In genomic region chr19:1856345-1856697, GRCh38 we compare ENCODE assay signal across 8 cellular contexts. TPM values are rescaled to one million over a fixed set of nuclear protein-coding genes. Genes with fewer than 3 reads are reported as not detected.
A peak's percentile ranks its signal among the peaks of the same experiment; 100 is the strongest.
DNase-seq lines count a peak whose midpoint lies in the region; ATAC-seq and TF ChIP-seq lines count a peak whose summit lies in the region.

No MANE protein-coding gene starts in this region.

- 100% methylated on average over 1 of the region's 6 CpGs for WGBS in SK-N-SH (ENCODE audit: low lambda C conversion rate)

- peak overlapping the region; percentile 73 for H3K4me2 ChIP-seq in SK-N-SH

- H3K4me1 ChIP-seq in SK-N-SH (ENCODE audit: control insufficient read depth in 1 of 2, insufficient read depth in 2 of 2, low read depth in 1 of 2, low read length in 1 of 2), result peaks cover 36 to 60% of the 10 kb centered on the region in 2 experiments; a peak in 3 of 4 replicates
- H3K4me1 ChIP-seq in iPS-20b (ENCODE audit: insufficient read depth, low read length), result peaks cover 40% of the 10 kb centered on the region
- H3K4me1 ChIP-seq in stomach smooth muscle (ENCODE audit: control insufficient read depth, insufficient read depth, low read length), result peaks cover 54% of the 10 kb centered on the region

- DNase-seq in SK-N-SH (no peak), epidermal melanocyte (ENCODE audit: insufficient read length, low spot score) (no peak)

- TF ChIP-seq RAD21 in SK-N-SH (IDR thresholded peaks at IDR 0.05; ENCODE audit: low read length), result no peak

- H3K9me3 ChIP-seq in SK-N-SH (no peaks in the 10 kb centered on the region), iPS-20b (ENCODE audit: insufficient read depth, low read depth, low read length) (no peaks in the 10 kb centered on the region), stomach smooth muscle (ENCODE audit: control insufficient read depth in 2 of 2, low read length in 2 of 2) (no peaks in the 10 kb centered on the region)

- TF ChIP-seq EP300 in SK-N-SH (IDR thresholded peaks at IDR 0.05; ENCODE audit: borderline replicate concordance in 1 of 2, low read depth in 1 of 2, low read length in 1 of 2), result no peak

- H3K79me2 ChIP-seq in SK-N-SH (ENCODE audit: insufficient read depth), result peaks cover 97% of the 10 kb centered on the region

- H3K36me3 ChIP-seq in SK-N-SH (replicated peaks in 1 of 2; ENCODE audit: control insufficient read depth in 1 of 2, insufficient read depth in 2 of 2, low read length in 1 of 2) (peaks cover 0 to 3% of the 10 kb centered on the region in 2 experiments), iPS-20b (ENCODE audit: insufficient read depth, low read depth, low read length) (no peaks in the 10 kb centered on the region), stomach smooth muscle (ENCODE audit: control insufficient read depth in 2 of 2, insufficient read depth in 2 of 2, low read length in 2 of 2) (no peaks in the 10 kb centered on the region)

- H3K27me3 Mint-ChIP-seq in activated T-helper 17 cell treated with anti-CD3 and anti-CD28 coated beads, Interleukin-2, amount 50 U/mL, for 72 hours, result no peaks in the 10 kb centered on the region

- ATAC-seq in SK-N-SH treated with all-trans-retinoic acid at 6 μM for 48 hours, result no peak
- ATAC-seq in activated T-helper 17 cell treated with anti-CD3 and anti-CD28 coated beads, Interleukin-2, amount 50 U/mL, for 72 hours (replicated peaks), result no peak
- ATAC-seq in GM18870 (IDR thresholded peaks at IDR 0.05; ENCODE audit: unreplicated experiment), result no peak
- no peak for ATAC-seq in HG02642 (IDR thresholded peaks at IDR 0.05; ENCODE audit: poor library complexity, unreplicated experiment)

- H4K20me1 ChIP-seq in SK-N-SH (ENCODE audit: insufficient read depth), result peaks cover 97% of the 10 kb centered on the region

- H3K9ac ChIP-seq in SK-N-SH (no peak overlapping the region), iPS-20b (ENCODE audit: low read depth, low read length) (no peak overlapping the region; the same call in 1 of the 2 replicates), stomach smooth muscle (ENCODE audit: low read length in 2 of 2) (peak overlapping the region; percentile 29 to 41)

- CTCF ChIA-PET in SK-N-SH (lab: Yijun Ruan, JAX), result interaction anchor here (0.8 to 2.4 kb wide), 2 partner anchors 19 to 30 kb away, joined by 4 to 15 read pairs; no protein-coding TSS in a partner anchor

- H2AFZ ChIP-seq in SK-N-SH (ENCODE audit: low read depth), result no peak overlapping the region

- H3K9me3 Mint-ChIP-seq in activated T-helper 17 cell treated with anti-CD3 and anti-CD28 coated beads, Interleukin-2, amount 50 U/mL, for 72 hours, result no peaks in the 10 kb centered on the region

- POLR2A ChIA-PET in SK-N-SH (lab: Yijun Ruan, JAX), result interaction anchor here (0.6 kb wide), 1 partner anchor 56 kb away, joined by 3 read pairs; no protein-coding TSS in a partner anchor

- no peaks in the 10 kb centered on the region for H3K27me3 ChIP-seq in SK-N-SH (ENCODE audit: insufficient read depth)
- H3K27me3 ChIP-seq in iPS-20b (ENCODE audit: insufficient read depth, low read length), result peaks cover 13% of the 10 kb centered on the region
- H3K27me3 ChIP-seq in stomach smooth muscle (ENCODE audit: control insufficient read depth in 1 of 2, insufficient read depth in 2 of 2, low read length in 2 of 2), result peaks cover 11 to 39% of the 10 kb centered on the region in 2 donors

- H3K4me3 Mint-ChIP-seq in activated T-helper 17 cell treated with anti-CD3 and anti-CD28 coated beads, Interleukin-2, amount 50 U/mL, for 72 hours, result peak overlapping the region; percentile 83

- H3K4me1 Mint-ChIP-seq in activated T-helper 17 cell treated with anti-CD3 and anti-CD28 coated beads, Interleukin-2, amount 50 U/mL, for 72 hours, result peaks cover 9% of the 10 kb centered on the region

- H3K4me3 ChIP-seq in SK-N-SH (ENCODE audit: low read depth in 2 of 2, low read length in 1 of 2), result no peak overlapping the region
- peak overlapping the region; percentile 43; the same call in 1 of the 2 replicates for H3K4me3 ChIP-seq in iPS-20b (ENCODE audit: low read length)
- peak overlapping the region; percentile 17 to 55 for H3K4me3 ChIP-seq in stomach smooth muscle (ENCODE audit: low read length in 2 of 2)

- no peaks in the 10 kb centered on the region for H3K9me2 ChIP-seq in SK-N-SH

- H3K36me3 Mint-ChIP-seq in activated T-helper 17 cell treated with anti-CD3 and anti-CD28 coated beads, Interleukin-2, amount 50 U/mL, for 72 hours (ENCODE audit: low read depth), result no peaks in the 10 kb centered on the region

- H3K27ac Mint-ChIP-seq in activated T-helper 17 cell treated with anti-CD3 and anti-CD28 coated beads, Interleukin-2, amount 50 U/mL, for 72 hours, result peak overlapping the region; percentile 80

- H3K27ac ChIP-seq in SK-N-SH (ENCODE audit: low read depth in 2 of 2, low read length in 1 of 2), result peak overlapping the region; percentile 46 to 87; a peak in 2 of 4 replicates
- H3K27ac ChIP-seq in iPS-20b (ENCODE audit: low read length), result no peak overlapping the region
- H3K27ac ChIP-seq in stomach smooth muscle (ENCODE audit: low read length), result peak overlapping the region; percentile 53

- no peak for TF ChIP-seq CTCF in SK-N-SH (IDR thresholded peaks at IDR 0.05)

- H3F3A ChIP-seq in SK-N-SH (replicated peaks; ENCODE audit: insufficient read depth), result peaks cover 12% of the 10 kb centered on the region

TF ChIP-seq in SK-N-SH, 30 proteins besides CTCF, POLR2A, EP300 and RAD21 (continues in another document):
- TF ChIP-seq FOXM1 (IDR thresholded peaks at IDR 0.05; ENCODE audit: low read depth) (no peak), RXRA (IDR thresholded peaks at IDR 0.05; ENCODE audit: borderline replicate concordance, low read depth) (no peak), MXI1 (IDR thresholded peaks at IDR 0.05; ENCODE audit: low read depth, low read length) (no peak), POLR2AphosphoS5 (IDR thresholded peaks at IDR 0.05; ENCODE audit: low read depth, low read length) (no peak)

TF ChIP-seq in SK-N-SH treated with all-trans-retinoic acid at 6 μM for 48 hours, 23 proteins besides CTCF, POLR2A, EP300 and RAD21 (continues in another document):
- TF ChIP-seq BACH2 (CRISPR knock-in tag; IDR thresholded peaks at IDR 0.05; ENCODE audit: borderline replicate concordance) (no peak), ESRRG (CRISPR knock-in tag; IDR thresholded peaks at IDR 0.05) (no peak), CSRNP3 (CRISPR knock-in tag; IDR thresholded peaks at IDR 0.05) (no peak)

RNA-seq across cellular contexts. Expression of gene KLF16, which starts 7.1 kb away (rescaled TPM):
- 11.3 and 16.1 TPM in 2 replicates for polyA plus RNA-seq in SK-N-SH (2012; rRNA removed)
- 11.6 and 17.8 TPM in 2 replicates for polyA plus RNA-seq in SK-N-SH (2012; cell fraction: cytosol; rRNA removed)
- 28.7 and 43.5 TPM in 2 replicates for polyA plus RNA-seq in SK-N-SH (2012; cell fraction: nucleus; rRNA removed)
- total RNA-seq in activated T-helper 17 cell treated with anti-CD3 and anti-CD28 coated beads, Interleukin-2, amount 50 U/mL, for 72 hours, result 10 to 100 TPM; 16.3 to 32.9 TPM

RNA-seq across cellular contexts. Expression of gene REXO1, which starts 8.0 kb away (rescaled TPM):
- 9.0 and 18.8 TPM in 2 replicates for polyA plus RNA-seq in SK-N-SH (2012; rRNA removed)
- polyA plus RNA-seq in SK-N-SH (2012; cell fraction: cytosol; rRNA removed), result 7.1 and 12.6 TPM in 2 replicates
- 87.2 and 224 TPM in 2 replicates for polyA plus RNA-seq in SK-N-SH (2012; cell fraction: nucleus; rRNA removed)
- 10 to 100 TPM; 39.7 to 50.0 TPM for total RNA-seq in activated T-helper 17 cell treated with anti-CD3 and anti-CD28 coated beads, Interleukin-2, amount 50 U/mL, for 72 hours

RNA-seq across cellular contexts. Expression of gene ABHD17A, which starts 29.0 kb away (rescaled TPM):
- 61.1 and 69.1 TPM in 2 replicates for polyA plus RNA-seq in SK-N-SH (2012; rRNA removed)
- 25.5 and 46.5 TPM in 2 replicates for polyA plus RNA-seq in SK-N-SH (2012; cell fraction: cytosol; rRNA removed)
- 86.6 and 88.2 TPM in 2 replicates for polyA plus RNA-seq in SK-N-SH (2012; cell fraction: nucleus; rRNA removed)
- 100 to 1,000 TPM in 1 of 2 donors, 10 to 100 TPM in 1; 84.4 to 109 TPM for total RNA-seq in activated T-helper 17 cell treated with anti-CD3 and anti-CD28 coated beads, Interleukin-2, amount 50 U/mL, for 72 hours

RNA-seq across cellular contexts. Expression of gene ATP8B3, which starts 44.2 kb away (rescaled TPM):
- 6.2 and 8.0 TPM in 2 replicates for polyA plus RNA-seq in SK-N-SH (2012; rRNA removed)
- 3.1 and 4.9 TPM in 2 replicates for polyA plus RNA-seq in SK-N-SH (2012; cell fraction: cytosol; rRNA removed)
- polyA plus RNA-seq in SK-N-SH (2012; cell fraction: nucleus; rRNA removed), result 20.8 and 25.6 TPM in 2 replicates
- 10 to 100 TPM; 10.1 to 44.8 TPM for total RNA-seq in activated T-helper 17 cell treated with anti-CD3 and anti-CD28 coated beads, Interleukin-2, amount 50 U/mL, for 72 hours

RNA-seq across cellular contexts. Expression of gene ADAT3, which starts 48.9 kb away (rescaled TPM):
- 1.7 and 2.8 TPM in 2 replicates for polyA plus RNA-seq in SK-N-SH (2012; rRNA removed)
- 1.3 and 2.1 TPM in 2 replicates for polyA plus RNA-seq in SK-N-SH (2012; cell fraction: cytosol; rRNA removed)
- polyA plus RNA-seq in SK-N-SH (2012; cell fraction: nucleus; rRNA removed), result 7.3 and 12.1 TPM in 2 replicates
- 10 to 100 TPM; 11.6 to 12.2 TPM for total RNA-seq in activated T-helper 17 cell treated with anti-CD3 and anti-CD28 coated beads, Interleukin-2, amount 50 U/mL, for 72 hours

Comparison
In these comparisons a context has a peak if more than half of its experiments do, and no peak if none do; other contexts are left out.
1. H3K4me3 ChIP-seq: peak in iPS-20b (single experiment) and stomach smooth muscle (2 of 2); none in SK-N-SH (0 of 2).
2. H3K9ac ChIP-seq: peak in stomach smooth muscle (2 of 2); none in SK-N-SH (single experiment) and iPS-20b (single experiment).